Comparison of ENCODE assay signal across 8 cellular contexts in genomic region chr10:124724279-124725027, GRCh38. TPM values are rescaled to one million over a fixed set of nuclear protein-coding genes. Genes with fewer than 3 reads are reported as not detected.
DNase-seq lines count a peak whose midpoint lies in the region; ATAC-seq and TF ChIP-seq lines count a peak whose summit lies in the region.

No MANE protein-coding gene starts in this region.

- H3K4me1 ChIP-seq in DOHH2 (ENCODE audit: control insufficient read depth, low read length) (peaks cover 92% of the 10 kb centered on the region), osteoblast (ENCODE audit: insufficient read depth, low read length) (peaks cover 13% of the 10 kb centered on the region)

- H3K36me3 Mint-ChIP-seq in WTC11, result no peaks in the 10 kb centered on the region; the same call in 1 of the 2 replicates

- POLR2A ChIA-PET in WTC11 (lab: Charles Lee), result interaction anchor here (1.1 kb wide), 1 partner anchor 12 kb away, joined by 4 read pairs; no protein-coding TSS in a partner anchor

- H4K20me1 ChIP-seq in DOHH2 (ENCODE audit: control insufficient read depth, insufficient read depth, low read depth, low read length) (peaks cover 22% of the 10 kb centered on the region; the same call in 1 of the 2 replicates), osteoblast (ENCODE audit: insufficient read depth, low read length) (peaks cover 4% of the 10 kb centered on the region)

- H3K36me3 ChIP-seq in DOHH2 (ENCODE audit: control insufficient read depth, low read length) (peaks cover 27% of the 10 kb centered on the region), osteoblast (ENCODE audit: insufficient read depth, low read length) (no peaks in the 10 kb centered on the region)

- no peak overlapping the region for H3K4me3 ChIP-seq in DOHH2 (ENCODE audit: low read length)
- no peak overlapping the region for H3K4me3 ChIP-seq in retinal pigment epithelial cell (ENCODE audit: low read length)
- no peak overlapping the region for H3K4me3 ChIP-seq in osteoblast (ENCODE audit: insufficient read depth, low read length)

- no peak overlapping the region for H3K27ac ChIP-seq in DOHH2 (ENCODE audit: low read depth, low read length)
- H3K27ac ChIP-seq in osteoblast (ENCODE audit: low read depth, low read length), result no peak overlapping the region

- TF ChIP-seq CTCF in DOHH2 (IDR thresholded peaks at IDR 0.05; ENCODE audit: low read depth, low read length, poor library complexity, severe bottlenecking) (no peak), WTC11 (IDR thresholded peaks at IDR 0.05) (no peak), retinal pigment epithelial cell (conservative IDR thresholded peaks at IDR 0.05; ENCODE audit: low read depth, low read length) (peak; percentile 29), osteoblast (IDR thresholded peaks at IDR 0.05; ENCODE audit: extremely low read depth, low read depth, low read length) (no peak)

- ATAC-seq in WTC11 (peak; percentile 47), SK-N-SH treated with all-trans-retinoic acid at 6 μM for 48 hours (no peak), GM19035 (IDR thresholded peaks at IDR 0.05; ENCODE audit: unreplicated experiment) (no peak)

- H3K79me2 ChIP-seq in DOHH2 (ENCODE audit: control insufficient read depth, low read length), result peaks cover 97% of the 10 kb centered on the region
- H3K79me2 ChIP-seq in osteoblast (ENCODE audit: insufficient read depth, low read length), result peaks cover 14% of the 10 kb centered on the region

- no peaks in the 10 kb centered on the region for H3K27me3 ChIP-seq in DOHH2 (ENCODE audit: control insufficient read depth, low read length)
- no peaks in the 10 kb centered on the region for H3K27me3 ChIP-seq in osteoblast (ENCODE audit: insufficient read depth, low read length)

- no peaks in the 10 kb centered on the region for H3K9me3 Mint-ChIP-seq in WTC11

- no peaks in the 10 kb centered on the region for H3K9me2 ChIP-seq in DOHH2 (replicated peaks; ENCODE audit: control insufficient read depth, low read length)

- DNase-seq in WTC11 (ENCODE audit: low spot score) (no peak), hypothalamus (lab: John Stamatoyannopoulos, UW) (peak in 47 of 51 donors; percentile 36 to 95 (median 80)), retinal pigment epithelial cell (ENCODE audit: low read depth) (peak; percentile 83), kidney glomerular epithelial cell (lab: John Stamatoyannopoulos, UW) (no peak), osteoblast (ENCODE audit: insufficient read length, low spot score, missing footprints) (no peak)

- CTCF ChIA-PET in WTC11 (lab: Charles Lee), result interaction anchor here (0.6 to 2.1 kb wide), 3 partner anchors 17 to 81 kb away, joined by 3 to 16 read pairs (median 3); no protein-coding TSS in a partner anchor

- H3K4me2 ChIP-seq in DOHH2 (ENCODE audit: low read length), result peak overlapping the region; percentile 42
- H3K4me2 ChIP-seq in osteoblast (ENCODE audit: insufficient read depth, low read length), result no peak overlapping the region

- H3K9me3 ChIP-seq in DOHH2 (ENCODE audit: control insufficient read depth, insufficient read depth, low read length) (no peaks in the 10 kb centered on the region), osteoblast (ENCODE audit: low read depth, low read length) (no peaks in the 10 kb centered on the region)

- H2AFZ ChIP-seq in osteoblast (ENCODE audit: low read length), result no peak overlapping the region

- no peak overlapping the region for H3K27ac Mint-ChIP-seq in WTC11

- H3K27me3 Mint-ChIP-seq in WTC11 (ENCODE audit: low read depth), result no peaks in the 10 kb centered on the region

- H3F3A ChIP-seq in DOHH2 (ENCODE audit: control insufficient read depth, insufficient read depth), result peaks cover 12% of the 10 kb centered on the region

- H3K4me3 Mint-ChIP-seq in WTC11, result no peak overlapping the region

- peaks cover 31% of the 10 kb centered on the region for H3K4me1 Mint-ChIP-seq in WTC11

TF ChIP-seq in WTC11, 78 proteins besides CTCF, POLR2A, EP300 and RAD21 (continues in another document):
- TF ChIP-seq HMGXB4 (CRISPR knock-in tag; IDR thresholded peaks at IDR 0.05) (no peak), JAZF1 (CRISPR knock-in tag; IDR thresholded peaks at IDR 0.05) (no peak), GABPB1 (CRISPR knock-in tag; IDR thresholded peaks at IDR 0.05) (peak; percentile 74)
- TF ChIP-seq, protein P1, sequence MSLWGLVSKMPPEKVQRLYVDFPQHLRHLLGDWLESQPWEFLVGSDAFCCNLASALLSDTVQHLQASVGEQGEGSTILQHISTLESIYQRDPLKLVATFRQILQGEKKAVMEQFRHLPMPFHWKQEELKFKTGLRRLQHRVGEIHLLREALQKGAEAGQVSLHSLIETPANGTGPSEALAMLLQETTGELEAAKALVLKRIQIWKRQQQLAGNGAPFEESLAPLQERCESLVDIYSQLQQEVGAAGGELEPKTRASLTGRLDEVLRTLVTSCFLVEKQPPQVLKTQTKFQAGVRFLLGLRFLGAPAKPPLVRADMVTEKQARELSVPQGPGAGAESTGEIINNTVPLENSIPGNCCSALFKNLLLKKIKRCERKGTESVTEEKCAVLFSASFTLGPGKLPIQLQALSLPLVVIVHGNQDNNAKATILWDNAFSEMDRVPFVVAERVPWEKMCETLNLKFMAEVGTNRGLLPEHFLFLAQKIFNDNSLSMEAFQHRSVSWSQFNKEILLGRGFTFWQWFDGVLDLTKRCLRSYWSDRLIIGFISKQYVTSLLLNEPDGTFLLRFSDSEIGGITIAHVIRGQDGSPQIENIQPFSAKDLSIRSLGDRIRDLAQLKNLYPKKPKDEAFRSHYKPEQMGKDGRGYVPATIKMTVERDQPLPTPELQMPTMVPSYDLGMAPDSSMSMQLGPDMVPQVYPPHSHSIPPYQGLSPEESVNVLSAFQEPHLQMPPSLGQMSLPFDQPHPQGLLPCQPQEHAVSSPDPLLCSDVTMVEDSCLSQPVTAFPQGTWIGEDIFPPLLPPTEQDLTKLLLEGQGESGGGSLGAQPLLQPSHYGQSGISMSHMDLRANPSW (CRISPR knock-in tag; conservative IDR thresholded peaks at IDR 0.05; ENCODE audit: low read depth), result no peak

TF ChIP-seq in SK-N-SH treated with all-trans-retinoic acid at 6 μM for 48 hours, 23 proteins besides CTCF, POLR2A, EP300 and RAD21 (continues in another document):
- TF ChIP-seq, protein P2, sequence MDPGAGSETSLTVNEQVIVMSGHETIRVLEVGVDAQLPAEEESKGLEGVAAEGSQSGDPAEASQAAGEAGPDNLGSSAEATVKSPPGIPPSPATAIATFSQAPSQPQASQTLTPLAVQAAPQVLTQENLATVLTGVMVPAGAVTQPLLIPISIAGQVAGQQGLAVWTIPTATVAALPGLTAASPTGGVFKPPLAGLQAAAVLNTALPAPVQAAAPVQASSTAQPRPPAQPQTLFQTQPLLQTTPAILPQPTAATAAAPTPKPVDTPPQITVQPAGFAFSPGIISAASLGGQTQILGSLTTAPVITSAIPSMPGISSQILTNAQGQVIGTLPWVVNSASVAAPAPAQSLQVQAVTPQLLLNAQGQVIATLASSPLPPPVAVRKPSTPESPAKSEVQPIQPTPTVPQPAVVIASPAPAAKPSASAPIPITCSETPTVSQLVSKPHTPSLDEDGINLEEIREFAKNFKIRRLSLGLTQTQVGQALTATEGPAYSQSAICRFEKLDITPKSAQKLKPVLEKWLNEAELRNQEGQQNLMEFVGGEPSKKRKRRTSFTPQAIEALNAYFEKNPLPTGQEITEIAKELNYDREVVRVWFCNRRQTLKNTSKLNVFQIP (CRISPR knock-in tag; IDR thresholded peaks at IDR 0.05; ENCODE audit: borderline replicate concordance, low read depth), result no peak
- TF ChIP-seq, protein P3, sequence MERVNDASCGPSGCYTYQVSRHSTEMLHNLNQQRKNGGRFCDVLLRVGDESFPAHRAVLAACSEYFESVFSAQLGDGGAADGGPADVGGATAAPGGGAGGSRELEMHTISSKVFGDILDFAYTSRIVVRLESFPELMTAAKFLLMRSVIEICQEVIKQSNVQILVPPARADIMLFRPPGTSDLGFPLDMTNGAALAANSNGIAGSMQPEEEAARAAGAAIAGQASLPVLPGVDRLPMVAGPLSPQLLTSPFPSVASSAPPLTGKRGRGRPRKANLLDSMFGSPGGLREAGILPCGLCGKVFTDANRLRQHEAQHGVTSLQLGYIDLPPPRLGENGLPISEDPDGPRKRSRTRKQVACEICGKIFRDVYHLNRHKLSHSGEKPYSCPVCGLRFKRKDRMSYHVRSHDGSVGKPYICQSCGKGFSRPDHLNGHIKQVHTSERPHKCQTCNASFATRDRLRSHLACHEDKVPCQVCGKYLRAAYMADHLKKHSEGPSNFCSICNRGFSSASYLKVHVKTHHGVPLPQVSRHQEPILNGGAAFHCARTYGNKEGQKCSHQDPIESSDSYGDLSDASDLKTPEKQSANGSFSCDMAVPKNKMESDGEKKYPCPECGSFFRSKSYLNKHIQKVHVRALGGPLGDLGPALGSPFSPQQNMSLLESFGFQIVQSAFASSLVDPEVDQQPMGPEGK (CRISPR knock-in tag; IDR thresholded peaks at IDR 0.05; ENCODE audit: borderline replicate concordance), result no peak
- TF ChIP-seq BACH2 (CRISPR knock-in tag; IDR thresholded peaks at IDR 0.05; ENCODE audit: borderline replicate concordance) (no peak), GLIS3 (CRISPR knock-in tag; IDR thresholded peaks at IDR 0.05) (no peak), ZNF565 (CRISPR knock-in tag; conservative IDR thresholded peaks at IDR 0.05; ENCODE audit: low read depth) (no peak), SNAI2 (CRISPR knock-in tag; IDR thresholded peaks at IDR 0.05) (no peak), ZFP3 (CRISPR knock-in tag; IDR thresholded peaks at IDR 0.05) (no peak)
- TF ChIP-seq, protein P4, sequence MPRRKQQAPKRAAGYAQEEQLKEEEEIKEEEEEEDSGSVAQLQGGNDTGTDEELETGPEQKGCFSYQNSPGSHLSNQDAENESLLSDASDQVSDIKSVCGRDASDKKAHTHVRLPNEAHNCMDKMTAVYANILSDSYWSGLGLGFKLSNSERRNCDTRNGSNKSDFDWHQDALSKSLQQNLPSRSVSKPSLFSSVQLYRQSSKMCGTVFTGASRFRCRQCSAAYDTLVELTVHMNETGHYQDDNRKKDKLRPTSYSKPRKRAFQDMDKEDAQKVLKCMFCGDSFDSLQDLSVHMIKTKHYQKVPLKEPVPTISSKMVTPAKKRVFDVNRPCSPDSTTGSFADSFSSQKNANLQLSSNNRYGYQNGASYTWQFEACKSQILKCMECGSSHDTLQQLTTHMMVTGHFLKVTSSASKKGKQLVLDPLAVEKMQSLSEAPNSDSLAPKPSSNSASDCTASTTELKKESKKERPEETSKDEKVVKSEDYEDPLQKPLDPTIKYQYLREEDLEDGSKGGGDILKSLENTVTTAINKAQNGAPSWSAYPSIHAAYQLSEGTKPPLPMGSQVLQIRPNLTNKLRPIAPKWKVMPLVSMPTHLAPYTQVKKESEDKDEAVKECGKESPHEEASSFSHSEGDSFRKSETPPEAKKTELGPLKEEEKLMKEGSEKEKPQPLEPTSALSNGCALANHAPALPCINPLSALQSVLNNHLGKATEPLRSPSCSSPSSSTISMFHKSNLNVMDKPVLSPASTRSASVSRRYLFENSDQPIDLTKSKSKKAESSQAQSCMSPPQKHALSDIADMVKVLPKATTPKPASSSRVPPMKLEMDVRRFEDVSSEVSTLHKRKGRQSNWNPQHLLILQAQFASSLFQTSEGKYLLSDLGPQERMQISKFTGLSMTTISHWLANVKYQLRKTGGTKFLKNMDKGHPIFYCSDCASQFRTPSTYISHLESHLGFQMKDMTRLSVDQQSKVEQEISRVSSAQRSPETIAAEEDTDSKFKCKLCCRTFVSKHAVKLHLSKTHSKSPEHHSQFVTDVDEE (CRISPR knock-in tag; IDR thresholded peaks at IDR 0.05), result no peak

RNA-seq across cellular contexts. Expression of gene FAM53B, which starts 19.7 kb away (rescaled TPM):
- total RNA-seq in WTC11 (2021) (18.7 to 21.3 TPM (median 19.9 TPM) in 3 replicates), osteoblast (12.1 and 12.7 TPM in 2 replicates)

Comparison
In these comparisons a context has a peak if more than half of its experiments do, and no peak if none do; other contexts are left out.
1. DNase-seq: peak in hypothalamus (47 of 51) and retinal pigment epithelial cell (single experiment); none in WTC11 (single experiment), kidney glomerular epithelial cell (single experiment) and osteoblast (single experiment).